8 cellular contexts compared by ENCODE assay signal in genomic region chr2:25286025-25286400, GRCh38. TPM values are rescaled to one million over a fixed set of nuclear protein-coding genes. Genes with fewer than 3 reads are reported as not detected.
DNase-seq lines count a peak whose midpoint lies in the region; ATAC-seq lines count a peak whose summit lies in the region.

No MANE protein-coding gene starts in this region.

- ATAC-seq in GM19025 (IDR thresholded peaks at IDR 0.05; ENCODE audit: low read depth, unreplicated experiment) (peak; percentile 45), HG03432 (IDR thresholded peaks at IDR 0.05; ENCODE audit: unreplicated experiment) (peak; percentile 67), left cardiac atrium (peak; percentile 69 to 74), HG03469 (IDR thresholded peaks at IDR 0.05; ENCODE audit: unreplicated experiment) (no peak)

- DNase-seq in activated CD4-positive, alpha-beta T cell treated with anti-CD3 and anti-CD28 coated beads, Interleukin-2, amount 50 U/mL, for 48 hours = peak; percentile 56 to 68
- DNase-seq in left cardiac atrium = no peak
- DNase-seq in stimulated activated naive CD4-positive, alpha-beta T cell (lab: John Stamatoyannopoulos, UW) = peak; percentile 43 to 80 (median 68)
- no peak for DNase-seq in NCI-H748 treated with DMSO at 0.1 percent for 48 hours (lab: John Stamatoyannopoulos, UW)
- DNase-seq in HT-29 (ENCODE audit: low spot score) = no peak

- intact Hi-C loops in left cardiac atrium (cut with DNase I) = no loop called here

RNA-seq across cellular contexts. Expression of gene DNMT3A, which starts 55.7 kb away (rescaled TPM):
- 10 to 100 TPM; 18.4 to 19.1 TPM for total RNA-seq in left cardiac atrium
- 10.8 and 11.3 TPM in 2 replicates for total RNA-seq in HT-29 (2014; rRNA removed; shearing (Covaris generic))

Comparison
In these comparisons a context has a peak if more than half of its experiments do, and no peak if none do; other contexts are left out.
1. DNase-seq: peak in activated CD4-positive, alpha-beta T cell treated with anti-CD3 and anti-CD28 coated beads, Interleukin-2, amount 50 U/mL, for 48 hours (2 of 2) and stimulated activated naive CD4-positive, alpha-beta T cell (6 of 6); none in left cardiac atrium (single experiment), NCI-H748 treated with DMSO at 0.1 percent for 48 hours (single experiment) and HT-29 (single experiment).